8 cellular contexts compared by ENCODE assay signal in genomic region chr12:51821423-51822260, GRCh38. TPM values are rescaled to one million over a fixed set of nuclear protein-coding genes. Genes with fewer than 3 reads are reported as not detected.
DNase-seq lines count a peak whose midpoint lies in the region; ATAC-seq and TF ChIP-seq lines count a peak whose summit lies in the region.

No MANE protein-coding gene starts in this region.

- H3K27ac ChIP-seq in HEK293 (ENCODE audit: extremely low read depth, low read depth, low read length) (peak overlapping the region; percentile 75; the same call in 1 of the 2 replicates), left ventricle myocardium inferior (replicated peaks) (peak overlapping the region; percentile 62)

- POLR2A ChIA-PET in HEK293 (lab: Yijun Ruan, JAX) = interaction anchor here (0.5 to 1.3 kb wide), 4 partner anchors 11 to 185 kb away, joined by 3 to 6 read pairs (median 4); no protein-coding TSS in a partner anchor

- no peak for ATAC-seq in GM19463 (IDR thresholded peaks at IDR 0.05; ENCODE audit: unreplicated experiment)
- no peak for ATAC-seq in HG02588 (IDR thresholded peaks at IDR 0.05; ENCODE audit: unreplicated experiment)

- DNase-seq in activated CD8-positive, alpha-beta memory T cell treated with anti-CD3 and anti-CD28 coated beads, Interleukin-2, amount 50 U/mL, for 4 hours = peak; percentile 59
- DNase-seq in left ventricle myocardium inferior (peak; percentile 23), SHP77 (lab: John Stamatoyannopoulos, UW) (no peak), medulla oblongata (ENCODE audit: extremely low spot score) (no peak)
- peak; percentile 35 for DNase-seq in stimulated activated CD4-positive, alpha-beta T cell treated with anti-CD3 and anti-CD28 coated beads, Interleukin-4, amount 100 ng/mL, for 24 hours

- TF ChIP-seq CTCF in HEK293 (tag by site-specific recombination; IDR thresholded peaks at IDR 0.05) = no peak
- no peak for TF ChIP-seq CTCF in left ventricle myocardium inferior (IDR thresholded peaks at IDR 0.05; ENCODE audit: borderline replicate concordance)

- CTCF ChIA-PET in HEK293 (lab: Yijun Ruan, JAX) = interaction anchor here (0.6 to 1.0 kb wide), 6 partner anchors 9 to 402 kb away, joined by 3 to 12 read pairs (median 4); no protein-coding TSS in a partner anchor

- peaks cover 47% of the 10 kb centered on the region for H3K27me3 ChIP-seq in left ventricle myocardium inferior (ENCODE audit: low read depth)

- no peaks in the 10 kb centered on the region for H3K36me3 ChIP-seq in HEK293 (ENCODE audit: control insufficient read depth in 2 of 2, insufficient read depth in 1 of 2, low read length in 2 of 2)
- H3K36me3 ChIP-seq in left ventricle myocardium inferior = no peaks in the 10 kb centered on the region

- H3K9me3 ChIP-seq in HEK293 (ENCODE audit: control insufficient read depth, insufficient read depth, low read depth, low read length) (no peaks in the 10 kb centered on the region), left ventricle myocardium inferior (replicated peaks) (no peaks in the 10 kb centered on the region)

- H3K4me1 ChIP-seq in HEK293 (ENCODE audit: control insufficient read depth, insufficient read depth, low read length) (no peaks in the 10 kb centered on the region), left ventricle myocardium inferior (peaks cover 14% of the 10 kb centered on the region)

- H3K4me3 ChIP-seq in HEK293 (ENCODE audit: low read depth, low read length) (peak overlapping the region; percentile 41), left ventricle myocardium inferior (peak overlapping the region; percentile 68)

- intact Hi-C loops in left ventricle myocardium inferior (cut with micrococcal nuclease) = no loop called here

TF ChIP-seq in HEK293, 187 proteins besides CTCF, POLR2A, EP300 and RAD21:
- TF ChIP-seq KLF9 (tag by site-specific recombination; IDR thresholded peaks at IDR 0.05; ENCODE audit: low read depth) (no peak), BCL11A (tag by site-specific recombination; IDR thresholded peaks at IDR 0.05; ENCODE audit: low read depth) (no peak), ZNF274 (IDR thresholded peaks at IDR 0.05; ENCODE audit: low read length) (no peak), ZNF274 (tag by site-specific recombination; IDR thresholded peaks at IDR 0.05; ENCODE audit: borderline replicate concordance) (no peak), ZNF423 (tag by site-specific recombination; IDR thresholded peaks at IDR 0.05) (no peak), ZNF433 (tag by site-specific recombination; IDR thresholded peaks at IDR 0.05; ENCODE audit: low read depth) (no peak), ZBTB10 (tag by site-specific recombination; IDR thresholded peaks at IDR 0.05) (no peak), ZNF513 (tag by site-specific recombination; IDR thresholded peaks at IDR 0.05) (no peak), ZNF324 (tag by site-specific recombination; IDR thresholded peaks at IDR 0.05) (no peak), YY2 (tag by site-specific recombination; IDR thresholded peaks at IDR 0.05) (no peak)

RNA-seq across cellular contexts. Expression of gene FIGNL2, which starts 26.9 kb away (rescaled TPM):
- 0.30 TPM for total RNA-seq in left ventricle myocardium inferior

Comparison
In these comparisons a context has a peak if more than half of its experiments do, and no peak if none do; other contexts are left out.
1. DNase-seq: peak in activated CD8-positive, alpha-beta memory T cell treated with anti-CD3 and anti-CD28 coated beads, Interleukin-2, amount 50 U/mL, for 4 hours (single experiment), left ventricle myocardium inferior (single experiment) and stimulated activated CD4-positive, alpha-beta T cell treated with anti-CD3 and anti-CD28 coated beads, Interleukin-4, amount 100 ng/mL, for 24 hours (single experiment); none in SHP77 (0 of 2) and medulla oblongata (single experiment).